ENCODE assay signal across 17 cellular contexts in the genomic region with DNA sequence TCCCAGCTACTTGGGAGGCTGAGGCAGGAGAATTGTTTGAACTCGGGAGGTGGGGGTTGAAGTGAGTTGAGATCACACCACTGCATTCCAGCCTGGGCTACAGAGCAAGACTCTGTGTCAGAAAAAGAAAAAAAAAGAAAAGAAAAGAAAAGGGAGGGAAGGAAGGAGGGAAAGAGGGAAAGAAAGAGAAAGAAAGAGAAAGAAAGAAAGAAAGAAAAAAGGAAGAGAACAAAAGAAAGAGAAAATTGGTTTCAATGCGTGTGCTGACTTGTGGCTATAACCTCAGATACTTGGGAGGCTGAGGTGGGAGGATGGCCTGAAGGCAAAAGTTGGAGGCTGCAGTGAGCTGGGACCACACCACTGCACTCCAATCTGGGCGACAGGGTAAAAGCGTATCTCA.
"Had no signal": no experiment of that assay in that cellular context is flagged by ENCODE, and none has a peak within 500 bp of the region (broad histone marks: within the 10 kb centered on the region; RNA-seq: fewer than 3 reads in every experiment).

No MANE protein-coding gene starts in this region.

- H3K27ac ChIP-seq: breast epithelium, epithelial cell of prostate, gastrocnemius medialis, heart left ventricle, testis had no signal

- DNase-seq: activated CD4-positive, alpha-beta T cell treated with anti-CD3 and anti-CD28 coated beads, Interleukin-2, amount 10 ng/mL, durations not matched to agents 24 days and 14 days; aorta; cerebellar nuclear complex; dermis blood vessel endothelial cell; gastrocnemius medialis; heart left ventricle; mammary epithelial cell; natural killer cell; nucleus accumbens; spleen; stimulated activated naive CD8-positive, alpha-beta T cell treated with anti-CD3 and anti-CD28 coated beads, Interleukin-15, amount 100 ng/mL, for 72 hours; testis had no signal

- H3K27ac Mint-ChIP-seq: activated CD4-positive, alpha-beta T cell treated with anti-CD3 and anti-CD28 coated beads, Interleukin-2, amount 10 ng/mL, durations not matched to agents 24 days and 14 days; activated T-helper 1 cell treated with anti-CD3 and anti-CD28 coated beads, Interleukin-12 subunit alpha, Interleukin-12 subunit beta, Interleukin-2, Interleukin-4 antibody, amounts not matched to agents 30 ng/mL and 10 ng/mL and 1 ng/mL, durations not matched to agents 14 hours and 24 hours and 36 hours; natural killer cell had no signal

- H3K4me3 Mint-ChIP-seq: activated CD4-positive, alpha-beta T cell treated with anti-CD3 and anti-CD28 coated beads, Interleukin-2, amount 10 ng/mL, durations not matched to agents 24 days and 14 days; activated T-helper 1 cell treated with anti-CD3 and anti-CD28 coated beads, Interleukin-12 subunit alpha, Interleukin-12 subunit beta, Interleukin-2, Interleukin-4 antibody, amounts not matched to agents 30 ng/mL and 10 ng/mL and 1 ng/mL, durations not matched to agents 14 hours and 24 hours and 36 hours; natural killer cell; stimulated activated naive CD8-positive, alpha-beta T cell treated with anti-CD3 and anti-CD28 coated beads, Interleukin-15, amount 100 ng/mL, for 72 hours had no signal

- H3K9me3 ChIP-seq: breast epithelium, gastrocnemius medialis, heart left ventricle, spleen, testis, uterus had no signal

- H3K36me3 ChIP-seq: breast epithelium, gastrocnemius medialis, heart left ventricle, spleen, uterus had no signal

- H3K9me3 Mint-ChIP-seq: activated CD4-positive, alpha-beta T cell treated with anti-CD3 and anti-CD28 coated beads, Interleukin-2, amount 10 ng/mL, durations not matched to agents 24 days and 14 days; activated T-helper 1 cell treated with anti-CD3 and anti-CD28 coated beads, Interleukin-12 subunit alpha, Interleukin-12 subunit beta, Interleukin-2, Interleukin-4 antibody, amounts not matched to agents 30 ng/mL and 10 ng/mL and 1 ng/mL, durations not matched to agents 14 hours and 24 hours and 36 hours; WTC11 had no signal

- H3K36me3 Mint-ChIP-seq: natural killer cell, WTC11 had no signal

- H3K4me3 ChIP-seq: gastrocnemius medialis, heart left ventricle, spleen, testis, uterus had no signal

- H3K4me1 ChIP-seq: breast epithelium, gastrocnemius medialis, heart left ventricle, spleen, uterus had no signal

- H3K27me3 ChIP-seq: breast epithelium, gastrocnemius medialis, testis, uterus had no signal

- H3K4me1 Mint-ChIP-seq: activated CD4-positive, alpha-beta T cell treated with anti-CD3 and anti-CD28 coated beads, Interleukin-2, amount 10 ng/mL, durations not matched to agents 24 days and 14 days; natural killer cell had no signal
